17 cellular contexts compared by ENCODE assay signal in the genomic region with DNA sequence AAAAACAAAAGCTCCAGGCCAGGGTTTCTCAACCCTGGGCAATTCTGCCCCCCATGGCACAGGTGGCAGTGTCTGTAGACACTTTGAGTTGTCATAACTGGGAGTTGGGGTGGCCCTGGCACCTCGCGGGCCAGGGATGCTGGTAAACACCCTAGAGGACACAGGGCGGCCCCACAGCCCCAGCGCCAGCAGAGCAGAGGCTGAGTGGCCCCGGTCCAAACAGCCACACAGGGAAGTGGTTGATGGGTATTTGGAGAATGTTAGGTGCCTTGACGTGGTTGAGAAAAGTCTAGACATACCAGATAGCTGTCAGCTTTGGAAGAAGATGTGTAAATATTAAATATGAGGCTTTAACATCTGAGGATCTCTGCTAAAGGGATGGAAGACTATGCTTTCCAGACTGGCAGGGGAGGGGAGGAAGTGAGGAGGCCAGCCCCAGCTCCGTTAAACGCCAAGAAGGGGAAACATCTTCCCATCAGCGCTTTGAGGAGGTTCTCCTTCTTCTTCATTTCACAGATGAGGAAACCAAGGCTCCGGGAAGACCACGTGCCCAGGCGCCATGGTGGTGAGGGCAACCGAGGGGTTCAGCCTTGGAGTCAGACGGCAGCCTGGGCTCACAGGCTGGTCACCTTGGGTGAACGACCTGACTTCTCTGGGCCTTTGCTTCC.
DNase-seq lines count a peak whose midpoint lies in the region; ATAC-seq and TF ChIP-seq lines count a peak whose summit lies in the region.
"Had no signal": no experiment of that assay in that cellular context is flagged by ENCODE, and none has a peak within 500 bp of the region (broad histone marks: within the 10 kb centered on the region; RNA-seq: fewer than 3 reads in every experiment).

No MANE protein-coding gene starts in this region.

- peaks cover 34% of the 10 kb centered on the region for H3K9me3 ChIP-seq in WERI-Rb-1 (ENCODE audit: severe bottlenecking)
- no peaks in the 10 kb centered on the region for H3K9me3 ChIP-seq in right cardiac atrium (ENCODE audit: control insufficient read depth, low read length)
- no peaks in the 10 kb centered on the region for H3K9me3 ChIP-seq in smooth muscle cell (replicated peaks; ENCODE audit: low read depth)

- no peaks in the 10 kb centered on the region; the same call in 1 of the 2 replicates for H3K36me3 ChIP-seq in WERI-Rb-1
- H3K36me3 ChIP-seq in smooth muscle cell (ENCODE audit: low read depth) = no peaks in the 10 kb centered on the region
- H3K36me3 ChIP-seq: colonic mucosa, tibial nerve had no signal

- H3K4me2 ChIP-seq in smooth muscle cell = no peak overlapping the region

- H4K20me1 ChIP-seq in smooth muscle cell (ENCODE audit: low read depth) = no peaks in the 10 kb centered on the region

- H3K4me3 ChIP-seq in WERI-Rb-1 (ENCODE audit: low read depth, low read length) (no peak overlapping the region), right cardiac atrium (ENCODE audit: low read length) (no peak overlapping the region), smooth muscle cell (no peak overlapping the region)
- H3K4me3 ChIP-seq: colonic mucosa, tibial nerve had no signal

- no peak for TF ChIP-seq CTCF in WERI-Rb-1 (IDR thresholded peaks at IDR 0.05; ENCODE audit: low read depth, low read length)
- no peak for TF ChIP-seq CTCF in smooth muscle cell (IDR thresholded peaks at IDR 0.05; ENCODE audit: borderline replicate concordance, insufficient read depth, poor library complexity, severe bottlenecking)

- peaks cover 7% of the 10 kb centered on the region for H3F3A ChIP-seq in smooth muscle cell (ENCODE audit: low read depth)

- ATAC-seq in right cardiac atrium (peak in 1 of 2 donors; percentile 16), GM18909 (IDR thresholded peaks at IDR 0.05; ENCODE audit: poor library complexity, unreplicated experiment) (no peak)
- ATAC-seq: activated CD8-positive, alpha-beta T cell treated with anti-CD3 and anti-CD28 coated beads for 36 hours had no signal

- intact Hi-C loops in right cardiac atrium (cut with DNase I) = loop anchor here (5.0 to 10.0 kb wide), 6 partner anchors 193 to 435 kb away; a partner anchor contains a TSS

- 67% methylated on average over 15 of the region's 15 CpGs for WGBS in right cardiac atrium
- WGBS in smooth muscle cell (ENCODE audit: low lambda C conversion rate) = 81% methylated on average over 15 of the region's 15 CpGs

- peak overlapping the region; percentile 83 for H3K27ac ChIP-seq in WERI-Rb-1
- no peak overlapping the region for H3K27ac ChIP-seq in right cardiac atrium (ENCODE audit: low read length)
- peak overlapping the region; percentile 38 for H3K27ac ChIP-seq in smooth muscle cell (ENCODE audit: low read depth)
- H3K27ac ChIP-seq: colonic mucosa had no signal

- no peak overlapping the region for H3K9ac ChIP-seq in smooth muscle cell (ENCODE audit: low read depth)

- H3K4me1 ChIP-seq in right cardiac atrium (ENCODE audit: control insufficient read depth, insufficient read depth, low read length) (peaks cover 18% of the 10 kb centered on the region), smooth muscle cell (ENCODE audit: low read depth) (peaks cover 6% of the 10 kb centered on the region)
- H3K4me1 ChIP-seq: colonic mucosa had no signal

- no peak overlapping the region for H2AFZ ChIP-seq in smooth muscle cell (ENCODE audit: low read depth)

- H3K79me2 ChIP-seq in smooth muscle cell (ENCODE audit: low read depth) = no peaks in the 10 kb centered on the region

- DNase-seq in NCI-H2196 (lab: John Stamatoyannopoulos, UW; ENCODE audit: unreplicated experiment) (peak; percentile 14), NCI-H2196 treated with DMSO at 0.1 percent for 48 hours (lab: John Stamatoyannopoulos, UW; ENCODE audit: unreplicated experiment) (no peak), WERI-Rb-1 (no peak), right cardiac atrium (peak in 2 of 3 donors; percentile 80 to 84), smooth muscle cell (lab: John Stamatoyannopoulos, UW; ENCODE audit: unreplicated experiment) (no peak), NOMO-1 treated with dmso at 0.1 percent for 144 hours (lab: John Stamatoyannopoulos, UW; ENCODE audit: unreplicated experiment) (no peak), activated gamma-delta T cell treated with Interleukin-2 at 50 U/mL for 16 hours (no peak)
- DNase-seq: 8988T; activated CD8-positive, alpha-beta T cell treated with anti-CD3 and anti-CD28 coated beads for 36 hours; activated naive CD4-positive, alpha-beta T cell treated with Interleukin-2 at 50 U/mL for 16 hours; colonic mucosa; naive B cell; NCI-H2227 treated with DMSO at 0.1 percent for 48 hours; small intestine; T1000 had no signal

- H3K27me3 ChIP-seq in WERI-Rb-1 (ENCODE audit: insufficient read depth, low read depth, severe bottlenecking) (no peaks in the 10 kb centered on the region), right cardiac atrium (ENCODE audit: control insufficient read depth, insufficient read depth) (no peaks in the 10 kb centered on the region), smooth muscle cell (ENCODE audit: low read depth) (no peaks in the 10 kb centered on the region)
- H3K27me3 ChIP-seq: colonic mucosa, tibial nerve had no signal

Comparison
In these comparisons a context has a peak if more than half of its experiments do, and no peak if none do; other contexts are left out.
1. DNase-seq: peak in NCI-H2196 (single experiment) and right cardiac atrium (2 of 3); none in NCI-H2196 treated with DMSO at 0.1 percent for 48 hours (single experiment), WERI-Rb-1 (single experiment), smooth muscle cell (single experiment), NOMO-1 treated with dmso at 0.1 percent for 144 hours (single experiment) and activated gamma-delta T cell treated with Interleukin-2 at 50 U/mL for 16 hours (single experiment).